ENCODE assay signal across 33 cellular contexts in the genomic region with DNA sequence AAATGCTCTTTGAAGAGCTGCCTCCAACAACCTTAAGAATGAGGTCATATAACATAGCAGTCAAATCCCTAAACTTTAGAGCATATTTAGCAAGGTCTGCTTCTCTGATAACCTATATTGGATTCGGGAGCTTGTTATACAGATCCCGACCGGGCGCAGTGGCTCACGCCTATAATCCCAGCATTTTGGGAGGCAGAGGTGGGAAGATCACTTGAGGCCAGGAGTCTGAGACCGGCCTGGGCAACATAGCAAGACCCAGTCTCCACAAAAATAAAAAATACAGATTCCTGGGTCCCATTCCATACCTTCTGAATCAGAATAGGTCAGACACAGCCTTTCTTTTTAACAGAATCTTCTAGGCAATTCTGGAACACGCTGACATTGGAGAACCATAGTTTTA.
"Had no signal": no experiment of that assay in that cellular context is flagged by ENCODE, and none has a peak within 500 bp of the region (broad histone marks: within the 10 kb centered on the region; RNA-seq: fewer than 3 reads in every experiment).

No MANE protein-coding gene starts in this region.

- H3K9me3 ChIP-seq: adrenal gland, body of pancreas, breast epithelium had no signal

- H3K4me3 Mint-ChIP-seq: activated B cell treated with CpG ODN at 0.5 μM for 24 hours; activated CD4-positive, alpha-beta memory T cell treated with anti-CD3 and anti-CD28 coated beads for 36 hours; activated CD4-positive, alpha-beta T cell treated with anti-CD3 and anti-CD28 coated beads, Interleukin-2, amount 10 ng/mL, durations not matched to agents 24 days and 14 days; activated CD8-positive, alpha-beta T cell treated with anti-CD3 and anti-CD28 coated beads for 36 hours; activated naive CD4-positive, alpha-beta T cell treated with anti-CD3 and anti-CD28 coated beads for 36 hours; activated naive CD8-positive, alpha-beta T cell treated with anti-CD3 and anti-CD28 coated beads for 36 hours; activated T-cell treated with anti-CD3 and anti-CD28 coated beads, Interleukin-2, amount 50 U/mL, for 4 hours; activated T-cell treated with anti-CD3 and anti-CD28 coated beads, Interleukin-2, amount 50 U/mL, for 72 hours; activated T-helper 1 cell treated with anti-CD3 and anti-CD28 coated beads, Interleukin-12 subunit alpha, Interleukin-12 subunit beta, Interleukin-2, Interleukin-4 antibody, amounts not matched to agents 30 ng/mL and 10 ng/mL and 1 ng/mL, durations not matched to agents 14 hours and 24 hours and 36 hours; activated T-helper 17 cell treated with anti-CD3 and anti-CD28 coated beads, Interleukin-2, amount 50 U/mL, for 72 hours; T-helper 2 cell treated with Interferon-gamma antibody and Interleukin-4, amounts not matched to agents 5 μg/mL and 100 μg/mL, for 36 hours had no signal

- H3K27ac Mint-ChIP-seq: activated B cell treated with CpG ODN at 0.5 μM for 24 hours; activated CD4-positive, alpha-beta memory T cell treated with anti-CD3 and anti-CD28 coated beads for 36 hours; activated CD4-positive, alpha-beta T cell treated with anti-CD3 and anti-CD28 coated beads, Interleukin-2, amount 10 ng/mL, durations not matched to agents 24 days and 14 days; activated CD8-positive, alpha-beta T cell treated with anti-CD3 and anti-CD28 coated beads for 36 hours; activated naive CD4-positive, alpha-beta T cell treated with anti-CD3 and anti-CD28 coated beads for 36 hours; activated naive CD4-positive, alpha-beta T cell treated with anti-CD3 and anti-CD28 coated beads, Interleukin-2, amount 50 U/mL, for 72 hours; activated naive CD8-positive, alpha-beta T cell treated with anti-CD3 and anti-CD28 coated beads for 36 hours; activated T-cell treated with anti-CD3 and anti-CD28 coated beads, Interleukin-2, amount 50 U/mL, for 72 hours; activated T-helper 1 cell treated with anti-CD3 and anti-CD28 coated beads, Interleukin-12 subunit alpha, Interleukin-12 subunit beta, Interleukin-2, Interleukin-4 antibody, amounts not matched to agents 30 ng/mL and 10 ng/mL and 1 ng/mL, durations not matched to agents 14 hours and 24 hours and 36 hours; activated T-helper 17 cell treated with anti-CD3 and anti-CD28 coated beads, Interleukin-2, amount 50 U/mL, for 72 hours; T-helper 2 cell treated with Interferon-gamma antibody and Interleukin-4, amounts not matched to agents 5 μg/mL and 100 μg/mL, for 36 hours had no signal

- ATAC-seq: activated CD8-positive, alpha-beta T cell treated with anti-CD3 and anti-CD28 coated beads for 36 hours; activated naive CD4-positive, alpha-beta T cell treated with anti-CD3 and anti-CD28 coated beads, Interleukin-2, amount 50 U/mL, for 72 hours; activated T-cell treated with anti-CD3 and anti-CD28 coated beads, Interleukin-2, amount 50 U/mL, for 4 hours; activated T-cell treated with anti-CD3 and anti-CD28 coated beads, Interleukin-2, amount 50 U/mL, for 72 hours; activated T-helper 17 cell treated with anti-CD3 and anti-CD28 coated beads, Interleukin-2, amount 50 U/mL, for 72 hours; body of pancreas had no signal

- H3K9me3 Mint-ChIP-seq: activated B cell treated with CpG ODN at 0.5 μM for 24 hours; activated CD4-positive, alpha-beta memory T cell treated with anti-CD3 and anti-CD28 coated beads for 36 hours; activated CD4-positive, alpha-beta T cell treated with anti-CD3 and anti-CD28 coated beads, Interleukin-2, amount 10 ng/mL, durations not matched to agents 24 days and 14 days; activated CD8-positive, alpha-beta T cell treated with anti-CD3 and anti-CD28 coated beads for 36 hours; activated naive CD4-positive, alpha-beta T cell treated with anti-CD3 and anti-CD28 coated beads for 36 hours; activated naive CD8-positive, alpha-beta T cell treated with anti-CD3 and anti-CD28 coated beads for 36 hours; activated T-cell treated with anti-CD3 and anti-CD28 coated beads, Interleukin-2, amount 50 U/mL, for 4 hours; activated T-cell treated with anti-CD3 and anti-CD28 coated beads, Interleukin-2, amount 50 U/mL, for 72 hours; activated T-helper 1 cell treated with anti-CD3 and anti-CD28 coated beads, Interleukin-12 subunit alpha, Interleukin-12 subunit beta, Interleukin-2, Interleukin-4 antibody, amounts not matched to agents 30 ng/mL and 10 ng/mL and 1 ng/mL, durations not matched to agents 14 hours and 24 hours and 36 hours; activated T-helper 17 cell treated with anti-CD3 and anti-CD28 coated beads, Interleukin-2, amount 50 U/mL, for 72 hours; T-helper 2 cell treated with Interferon-gamma antibody and Interleukin-4, amounts not matched to agents 5 μg/mL and 100 μg/mL, for 36 hours had no signal

- H3K27me3 ChIP-seq: body of pancreas, breast epithelium had no signal

- H3K4me1 ChIP-seq: adrenal gland, breast epithelium had no signal

- H3K36me3 ChIP-seq: adrenal gland, brain microvascular endothelial cell, breast epithelium had no signal

- DNase-seq: activated B cell treated with CpG ODN at 0.5 μM for 24 hours; activated CD4-positive, alpha-beta memory T cell treated with anti-CD3 and anti-CD28 coated beads for 36 hours; activated CD4-positive, alpha-beta T cell treated with anti-CD3 and anti-CD28 coated beads for 4 hours; activated CD4-positive, alpha-beta T cell treated with anti-CD3 and anti-CD28 coated beads, Interleukin-2, amount 10 ng/mL, durations not matched to agents 24 days and 14 days; activated CD4-positive, alpha-beta T cell treated with anti-CD3 and anti-CD28 coated beads, Interleukin-2, amount 50 U/mL, for 1 hour; activated CD4-positive, alpha-beta T cell treated with anti-CD3 and anti-CD28 coated beads, Interleukin-2, amount 50 U/mL, for 4 hours; activated CD4-positive, CD25-positive, alpha-beta regulatory T cell treated with anti-CD3 and anti-CD28 coated beads, Interleukin-2, amount 50 U/mL, for 72 hours; activated CD8-positive, alpha-beta memory T cell treated with anti-CD3 and anti-CD28 coated beads, Interleukin-2, amount 50 U/mL, for 4 hours; activated CD8-positive, alpha-beta T cell treated with anti-CD3 and anti-CD28 coated beads for 36 hours; activated effector memory CD4-positive, alpha-beta T cell treated with anti-CD3 and anti-CD28 coated beads, Interleukin-2, amount 50 U/mL, for 16 hours; activated gamma-delta T cell treated with Interleukin-2 at 50 U/mL for 16 hours; activated naive CD4-positive, alpha-beta T cell; activated naive CD4-positive, alpha-beta T cell treated with anti-CD3 and anti-CD28 coated beads for 36 hours; activated naive CD4-positive, alpha-beta T cell treated with anti-CD3 and anti-CD28 coated beads, Interleukin-2, amount 50 U/mL, for 16 hours; activated naive CD8-positive, alpha-beta T cell treated with anti-CD3 and anti-CD28 coated beads for 36 hours; activated T-cell treated with anti-CD3 and anti-CD28 coated beads for 4 hours; activated T-cell treated with anti-CD3 and anti-CD28 coated beads, Interleukin-2, amount 50 U/mL, for 1 hour; activated T-cell treated with anti-CD3 and anti-CD28 coated beads, Interleukin-2, amount 50 U/mL, for 4 hours; activated T-cell treated with anti-CD3 and anti-CD28 coated beads, Interleukin-2, amount 50 U/mL, for 72 hours; amniotic stem cell; aorta; body of pancreas; brain microvascular endothelial cell; central memory CD4-positive, alpha-beta T cell; T-helper 2 cell; T-helper 9 cell had no signal

- H3K27ac ChIP-seq: adrenal gland, body of pancreas, brain microvascular endothelial cell, breast epithelium, VCaP had no signal

- H3K36me3 Mint-ChIP-seq: activated CD4-positive, alpha-beta memory T cell treated with anti-CD3 and anti-CD28 coated beads for 36 hours; activated naive CD4-positive, alpha-beta T cell treated with anti-CD3 and anti-CD28 coated beads, Interleukin-2, amount 50 U/mL, for 72 hours; activated naive CD8-positive, alpha-beta T cell treated with anti-CD3 and anti-CD28 coated beads for 36 hours had no signal

- H3K4me3 ChIP-seq: adrenal gland, body of pancreas, breast epithelium had no signal
